31 cellular contexts compared by ENCODE assay signal in the genomic region with DNA sequence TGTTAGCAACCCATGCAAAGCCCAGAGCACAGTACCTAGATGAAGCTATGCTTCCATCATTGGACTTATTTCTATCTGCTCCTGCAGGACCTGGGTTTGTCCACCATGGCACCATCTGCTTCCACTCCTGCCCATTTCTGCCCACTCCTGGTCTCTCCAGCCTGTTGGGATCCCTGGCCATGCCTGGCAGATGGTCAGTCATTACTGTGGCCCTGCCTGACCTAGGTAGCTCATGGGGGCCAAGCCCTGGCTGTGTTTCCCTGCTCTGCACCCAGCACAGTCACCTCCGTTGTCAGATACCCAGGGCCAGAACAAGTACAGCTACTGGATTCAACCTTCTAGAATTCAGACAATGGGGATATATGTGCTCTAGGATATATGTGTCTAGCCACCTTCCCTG.
"Had no signal": no experiment of that assay in that cellular context is flagged by ENCODE, and none has a peak within 500 bp of the region (broad histone marks: within the 10 kb centered on the region; RNA-seq: fewer than 3 reads in every experiment).

No MANE protein-coding gene starts in this region.

- H3K4me3 ChIP-seq: K562, PC-9, SJSA1 had no signal

- H3K27me3 ChIP-seq: brain microvascular endothelial cell, SJSA1 had no signal

- H3K9me3 Mint-ChIP-seq: activated naive CD8-positive, alpha-beta T cell treated with anti-CD3 and anti-CD28 coated beads for 36 hours; T-helper 1 cell treated with Interleukin-12 subunit alpha and Interleukin-12 subunit beta and Interleukin-4 antibody, amounts not matched to agents 30 μg/mL and 1 μg/mL, for 36 hours; T-helper 2 cell treated with Interferon-gamma antibody and Interleukin-4, amounts not matched to agents 5 μg/mL and 100 μg/mL, for 36 hours had no signal

- ATAC-seq: activated CD4-positive, alpha-beta T cell treated with anti-CD3 and anti-CD28 coated beads for 36 hours; activated CD4-positive, CD25-positive, alpha-beta regulatory T cell treated with anti-CD3 and anti-CD28 coated beads, Interleukin-2, amount 50 U/mL, for 24 hours; K562; WTC11 had no signal

- H3K4me3 Mint-ChIP-seq: activated CD4-positive, alpha-beta T cell treated with anti-CD3 and anti-CD28 coated beads for 36 hours; activated CD4-positive, alpha-beta T cell treated with anti-CD3 and anti-CD28 coated beads, Interleukin-2, amount 10 ng/mL, durations not matched to agents 7 days and 5 days; activated naive CD8-positive, alpha-beta T cell treated with anti-CD3 and anti-CD28 coated beads for 36 hours; T-helper 1 cell treated with Interleukin-12 subunit alpha and Interleukin-12 subunit beta and Interleukin-4 antibody, amounts not matched to agents 30 μg/mL and 1 μg/mL, for 36 hours; T-helper 2 cell treated with Interferon-gamma antibody and Interleukin-4, amounts not matched to agents 5 μg/mL and 100 μg/mL, for 36 hours; WTC11 had no signal

- H3K27ac ChIP-seq: brain microvascular endothelial cell, PC-9, RWPE1, SJSA1 had no signal

- H3K4me1 ChIP-seq: SJSA1 had no signal

- H2AFZ ChIP-seq: PC-9 had no signal

- H3K36me3 Mint-ChIP-seq: activated naive CD8-positive, alpha-beta T cell treated with anti-CD3 and anti-CD28 coated beads for 36 hours; WTC11 had no signal

- H3K4me2 ChIP-seq: PC-9, SK-N-SH had no signal

- H3K9ac ChIP-seq: SK-N-SH had no signal

- H3K9me3 ChIP-seq: SJSA1, SK-N-SH had no signal

- H3K36me3 ChIP-seq: brain microvascular endothelial cell, SJSA1 had no signal

- H3K27ac Mint-ChIP-seq: activated CD4-positive, alpha-beta T cell treated with anti-CD3 and anti-CD28 coated beads for 36 hours; activated CD4-positive, alpha-beta T cell treated with anti-CD3 and anti-CD28 coated beads, Interleukin-2, amount 10 ng/mL, durations not matched to agents 7 days and 5 days; activated naive CD8-positive, alpha-beta T cell treated with anti-CD3 and anti-CD28 coated beads for 36 hours; T-helper 1 cell treated with Interleukin-12 subunit alpha and Interleukin-12 subunit beta and Interleukin-4 antibody, amounts not matched to agents 30 μg/mL and 1 μg/mL, for 36 hours; T-helper 2 cell treated with Interferon-gamma antibody and Interleukin-4, amounts not matched to agents 5 μg/mL and 100 μg/mL, for 36 hours; WTC11 had no signal

- H3K27me3 Mint-ChIP-seq: activated CD4-positive, alpha-beta T cell treated with anti-CD3 and anti-CD28 coated beads for 36 hours; activated naive CD8-positive, alpha-beta T cell treated with anti-CD3 and anti-CD28 coated beads for 36 hours had no signal

- DNase-seq: activated CD4-positive, alpha-beta T cell treated with anti-CD3 and anti-CD28 coated beads for 36 hours; activated CD4-positive, alpha-beta T cell treated with anti-CD3 and anti-CD28 coated beads, Interleukin-2, amount 10 ng/mL, durations not matched to agents 7 days and 5 days; activated CD4-positive, alpha-beta T cell treated with anti-CD3 and anti-CD28 coated beads, Interleukin-2, amount 50 U/mL, for 48 hours; activated effector memory CD4-positive, alpha-beta T cell treated with anti-CD3 and anti-CD28 coated beads, Interleukin-2, amount 50 U/mL, for 16 hours; activated naive CD4-positive, alpha-beta T cell; activated naive CD4-positive, alpha-beta T cell treated with anti-CD3 and anti-CD28 coated beads, Interleukin-2, amount 50 U/mL, for 16 hours; activated naive CD8-positive, alpha-beta T cell treated with anti-CD3 and anti-CD28 coated beads for 36 hours; activated T-cell treated with anti-CD3 and anti-CD28 coated beads, Interleukin-2, amount 50 U/mL, for 48 hours; amniotic stem cell; brain microvascular endothelial cell; NCI-H1092 treated with DMSO at 0.1 percent for 48 hours; NCI-H1417; NCI-H146; NCI-H187; NCI-H2029 treated with DMSO at 0.1 percent for 48 hours; NCI-H2107; NCI-H2171; NCI-H510A; NCI-H526; NCI-H748 treated with DMSO at 0.1 percent for 48 hours; NK-92 treated with Interleukin-12 subunit alpha and Interleukin-12 subunit beta, amount 100 ng/mL, for 24 hours; PC-9; SHP77; SK-N-SH had no signal
